In the genomic region with DNA sequence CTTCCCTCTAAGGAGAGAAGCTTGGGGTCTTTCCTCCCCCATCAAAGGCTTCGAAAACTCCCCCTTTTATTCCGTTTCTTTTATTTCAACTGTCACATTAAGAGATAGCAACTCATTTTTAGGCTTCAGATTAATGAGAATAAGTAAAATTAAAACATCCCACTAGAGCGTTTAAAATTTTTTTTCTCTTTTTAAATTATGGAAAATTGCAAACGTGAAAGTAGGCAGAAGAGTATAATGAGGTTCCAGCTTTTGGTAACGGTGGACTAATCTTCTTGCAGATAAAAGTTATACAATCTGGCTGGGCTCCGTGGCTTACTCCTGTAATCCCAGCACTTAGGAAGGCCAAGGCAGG, we compare ENCODE assay signal across 8 cellular contexts.
A peak's percentile ranks its signal among the peaks of the same experiment; 100 is the strongest.
DNase-seq lines count a peak whose midpoint lies in the region; ATAC-seq and TF ChIP-seq lines count a peak whose summit lies in the region.

No MANE protein-coding gene starts in this region.

- TF ChIP-seq POLR2A in breast epithelium (IDR thresholded peaks at IDR 0.05) = no peak

- H3K27ac ChIP-seq in breast epithelium = no peak overlapping the region

- peaks cover 3% of the 10 kb centered on the region for H3K4me1 Mint-ChIP-seq in stimulated activated naive CD8-positive, alpha-beta T cell treated with anti-CD3 and anti-CD28 coated beads, Interleukin-15, Interleukin-2, amounts not matched to agents 100 ng/mL and 50 ng/mL, for 24 hours (ENCODE audit: low read depth)
- peaks cover 4 to 6% of the 10 kb centered on the region in 2 donors for H3K4me1 Mint-ChIP-seq in natural killer cell

- TF ChIP-seq CTCF in breast epithelium (IDR thresholded peaks at IDR 0.05) (peak in 1 of 3 donors; percentile 2), natural killer cell (IDR thresholded peaks at IDR 0.05) (peak; percentile 9)

- peak overlapping the region; percentile 45 to 78 (median 51) for H3K4me3 ChIP-seq in breast epithelium

- H3K36me3 Mint-ChIP-seq in stimulated activated naive CD8-positive, alpha-beta T cell treated with anti-CD3 and anti-CD28 coated beads, Interleukin-15, Interleukin-2, amounts not matched to agents 100 ng/mL and 50 ng/mL, for 24 hours (ENCODE audit: low read depth) = no peaks in the 10 kb centered on the region
- no peaks in the 10 kb centered on the region for H3K36me3 Mint-ChIP-seq in natural killer cell

- no peaks in the 10 kb centered on the region for H3K36me3 ChIP-seq in breast epithelium

- no peak for DNase-seq in stimulated activated naive CD8-positive, alpha-beta T cell treated with anti-CD3 and anti-CD28 coated beads, Interleukin-15, Interleukin-2, amounts not matched to agents 100 U/mL and 50 U/mL, for 24 hours
- DNase-seq in breast epithelium (ENCODE audit: low spot score in 2 of 2) = no peak
- DNase-seq in natural killer cell = no peak
- no peak for DNase-seq in stimulated activated CD4-positive, alpha-beta T cell treated with anti-CD3 and anti-CD28 coated beads, Interleukin-12 subunit alpha, Interleukin-12 subunit beta, amount 100 ng/mL, for 4 hours
- DNase-seq in NCI-H226 = no peak
- DNase-seq in globus pallidus (ENCODE audit: low spot score) = no peak
- no peak for DNase-seq in NOMO-1 (lab: John Stamatoyannopoulos, UW; ENCODE audit: unreplicated experiment in 2 of 2)

- H3K27me3 Mint-ChIP-seq in stimulated activated naive CD8-positive, alpha-beta T cell treated with anti-CD3 and anti-CD28 coated beads, Interleukin-15, Interleukin-2, amounts not matched to agents 100 ng/mL and 50 ng/mL, for 24 hours = peaks cover 22% of the 10 kb centered on the region
- H3K27me3 Mint-ChIP-seq in natural killer cell (ENCODE audit: low read depth in 2 of 2) = peaks cover 22 to 33% of the 10 kb centered on the region in 2 donors

- no peak for ATAC-seq in stimulated activated naive CD8-positive, alpha-beta T cell treated with anti-CD3 and anti-CD28 coated beads, Interleukin-15, Interleukin-2, amounts not matched to agents 100 U/mL and 50 U/mL, for 24 hours
- ATAC-seq in natural killer cell = no peak

- no peaks in the 10 kb centered on the region for H3K4me1 ChIP-seq in breast epithelium

- H3K9me3 ChIP-seq in breast epithelium = no peaks in the 10 kb centered on the region

- H3K9me3 Mint-ChIP-seq in stimulated activated naive CD8-positive, alpha-beta T cell treated with anti-CD3 and anti-CD28 coated beads, Interleukin-15, Interleukin-2, amounts not matched to agents 100 ng/mL and 50 ng/mL, for 24 hours = no peaks in the 10 kb centered on the region
- no peaks in the 10 kb centered on the region for H3K9me3 Mint-ChIP-seq in natural killer cell

- peak overlapping the region; percentile 76 for H3K4me3 Mint-ChIP-seq in stimulated activated naive CD8-positive, alpha-beta T cell treated with anti-CD3 and anti-CD28 coated beads, Interleukin-15, Interleukin-2, amounts not matched to agents 100 ng/mL and 50 ng/mL, for 24 hours
- H3K4me3 Mint-ChIP-seq in natural killer cell = peak overlapping the region; percentile 90

- no peak overlapping the region for H3K27ac Mint-ChIP-seq in stimulated activated naive CD8-positive, alpha-beta T cell treated with anti-CD3 and anti-CD28 coated beads, Interleukin-15, Interleukin-2, amounts not matched to agents 100 ng/mL and 50 ng/mL, for 24 hours
- H3K27ac Mint-ChIP-seq in natural killer cell = no peak overlapping the region

- no peaks in the 10 kb centered on the region for H3K27me3 ChIP-seq in breast epithelium

- intact Hi-C loops in breast epithelium (cut with DNase I; ENCODE audit: low total_unique reads) (no loop called here), natural killer cell (cut with micrococcal nuclease) (loop anchor here (1.0 to 5.0 kb wide), 4 partner anchors 194 to 564 kb away; no protein-coding TSS in a partner anchor)
